Comparison of ENCODE assay signal across 20 cellular contexts in the genomic region with DNA sequence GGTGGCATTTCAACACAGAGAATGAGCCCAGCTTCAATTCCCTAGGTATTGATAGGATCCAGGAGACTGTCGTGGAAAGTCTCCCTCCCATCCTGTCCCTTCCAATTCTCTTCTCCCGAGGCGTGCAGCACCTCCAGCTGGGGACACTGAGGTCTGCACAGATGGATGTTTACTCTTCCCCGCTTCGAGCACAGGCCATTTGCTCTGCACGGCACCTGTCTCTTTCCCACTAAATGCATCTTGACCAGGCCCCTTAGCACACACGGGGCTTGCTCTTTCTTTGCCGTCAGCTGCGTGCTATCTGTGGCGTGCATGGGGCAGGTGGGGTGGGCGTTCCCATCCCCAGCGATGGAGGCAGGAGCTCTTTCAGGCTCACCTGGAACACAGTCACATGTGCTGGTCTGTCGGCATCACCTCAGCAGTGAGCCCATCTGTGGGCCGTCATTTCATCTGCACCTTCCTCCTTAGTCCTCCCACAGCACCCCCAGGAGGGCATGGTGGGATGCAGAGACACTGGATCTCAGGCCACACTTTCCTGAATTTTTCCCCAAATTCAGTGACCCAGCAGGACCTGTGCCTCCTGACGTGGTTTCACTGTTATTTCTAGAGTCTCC. TPM values are rescaled to one million over a fixed set of nuclear protein-coding genes. Genes with fewer than 3 reads are reported as not detected.
DNase-seq lines count a peak whose midpoint lies in the region; ATAC-seq, FAIRE-seq and TF ChIP-seq lines count a peak whose summit lies in the region.
"Had no signal": no experiment of that assay in that cellular context is flagged by ENCODE, and none has a peak within 500 bp of the region (broad histone marks: within the 10 kb centered on the region; RNA-seq: fewer than 3 reads in every experiment).

No MANE protein-coding gene starts in this region.

- H3K27ac Mint-ChIP-seq in GM23338, result no peak overlapping the region
- H3K27ac Mint-ChIP-seq: activated CD4-positive, alpha-beta memory T cell treated with anti-CD3 and anti-CD28 coated beads, Interleukin-2, amount 10 ng/mL, durations not matched to agents 7 days and 5 days; brain; T-helper 17 cell had no signal

- peak overlapping the region in 4 of 10 experiments; percentile 1 to 26 (median 6); a peak in 3 of 20 replicates for H3K4me3 ChIP-seq in BLaER1 treated with 17β-estradiol and CSF1 and Interleukin-3, amounts not matched to agents 10 nM and 100 nM
- no peak overlapping the region for H3K4me3 ChIP-seq in GM23338
- H3K4me3 ChIP-seq in K562, result no peak overlapping the region
- H3K4me3 ChIP-seq in trophoblast cell (ENCODE audit: low read depth, low read length), result no peak overlapping the region
- H3K4me3 ChIP-seq: hepatocyte, SJCRH30, uterus had no signal

- H3K36me3 ChIP-seq in BLaER1 treated with 17β-estradiol and CSF1 and Interleukin-3, amounts not matched to agents 10 nM and 100 nM, result no peaks in the 10 kb centered on the region
- H3K36me3 ChIP-seq in GM23338 (ENCODE audit: insufficient read depth), result no peaks in the 10 kb centered on the region
- no peaks in the 10 kb centered on the region for H3K36me3 ChIP-seq in K562 (ENCODE audit: control insufficient read depth, insufficient read depth, low read length)
- H3K36me3 ChIP-seq in trophoblast cell (ENCODE audit: control insufficient read depth in 1 of 2, insufficient read depth in 2 of 2, low read length in 2 of 2), result no peaks in the 10 kb centered on the region
- H3K36me3 ChIP-seq: SJCRH30, uterus had no signal

- H3F3A ChIP-seq in GM23338 (replicated peaks; ENCODE audit: low read depth), result no peaks in the 10 kb centered on the region

- POLR2A ChIA-PET in K562 (lab: Yijun Ruan, JAX), result interaction anchor here (0.7 to 1.3 kb wide), 3 partner anchors 12 to 34 kb away, joined by 3 to 6 read pairs (median 4); no protein-coding TSS in a partner anchor

- H3K18ac ChIP-seq in trophoblast cell (ENCODE audit: low read length), result no peak overlapping the region

- H3K9me2 ChIP-seq in GM23338 (ENCODE audit: insufficient read depth), result no peaks in the 10 kb centered on the region

- FAIRE-seq in K562 (lab: Jason Lieb, UNC), result no peak

- peaks cover 17% of the 10 kb centered on the region for H3K4me1 Mint-ChIP-seq in GM23338

- peaks cover 0 to 6% (median 0%) of the 10 kb centered on the region in 11 experiments; a peak in 1 of 22 replicates for H3K9me3 ChIP-seq in BLaER1 treated with 17β-estradiol and CSF1 and Interleukin-3, amounts not matched to agents 10 nM and 100 nM (replicated peaks in 1 of 11)
- no peaks in the 10 kb centered on the region for H3K9me3 ChIP-seq in K562 (replicated peaks; ENCODE audit: control insufficient read depth, insufficient read depth, low read depth, low read length)
- H3K9me3 ChIP-seq in trophoblast cell (ENCODE audit: insufficient read depth, low read depth, low read length), result no peaks in the 10 kb centered on the region
- H3K9me3 ChIP-seq: Caco-2, SJCRH30, uterus had no signal

- H3K9me3 Mint-ChIP-seq in GM23338, result no peaks in the 10 kb centered on the region
- H3K9me3 Mint-ChIP-seq: activated CD4-positive, alpha-beta memory T cell treated with anti-CD3 and anti-CD28 coated beads, Interleukin-2, amount 10 ng/mL, durations not matched to agents 7 days and 5 days; activated T-cell treated with anti-CD3 and anti-CD28 coated beads, Interleukin-2, amount 50 U/mL, for 4 hours; naive thymus-derived CD8-positive, alpha-beta T cell had no signal

- H3K4ac ChIP-seq in trophoblast cell (ENCODE audit: low read depth, low read length), result no peak overlapping the region

- peak overlapping the region in 10 of 11 experiments; percentile 36 to 91 (median 86); a peak in 19 of 22 replicates for H3K9ac ChIP-seq in BLaER1 treated with 17β-estradiol and CSF1 and Interleukin-3, amounts not matched to agents 10 nM and 100 nM
- H3K9ac ChIP-seq in K562 (ENCODE audit: insufficient read depth in 1 of 2, low read depth in 2 of 2, low read length in 2 of 2), result 0 out of 4 replicates have a peak overlapping the region, but pooled peaks of 1 of the 2 experiments have one; percentile 41
- H3K9ac ChIP-seq in trophoblast cell (ENCODE audit: low read length), result no peak overlapping the region

- no peak for DNase-seq in GM23338 (ENCODE audit: low spot score)
- peak; percentile 89 for DNase-seq in NCI-H2171 treated with DMSO at 0.1 percent for 48 hours (lab: John Stamatoyannopoulos, UW)
- DNase-seq in K562 (ENCODE audit: extremely low read depth in 1 of 4, low spot score in 3 of 4), result no peak
- no peak for DNase-seq in trophoblast cell
- no peak for DNase-seq in activated CD8-positive, alpha-beta memory T cell treated with anti-CD3 and anti-CD28 coated beads for 24 hours
- no peak for DNase-seq in OCI-M1 (lab: John Stamatoyannopoulos, UW)
- DNase-seq: activated CD4-positive, alpha-beta memory T cell treated with anti-CD3 and anti-CD28 coated beads, Interleukin-2, amount 10 ng/mL, durations not matched to agents 7 days and 5 days; activated naive CD4-positive, alpha-beta T cell treated with anti-CD3 and anti-CD28 coated beads, Interleukin-2, amount 50 U/mL, for 16 hours; activated T-cell treated with anti-CD3 and anti-CD28 coated beads, Interleukin-2, amount 50 U/mL, for 4 hours; cortex of kidney; islet precursor cell; NCI-H2029; T-helper 17 cell; uterus had no signal

- no TSS peak for BruUV-seq in K562 (replicated peaks; lab: Mats Ljungman, UMichigan)

- H2AK5ac ChIP-seq in trophoblast cell (ENCODE audit: low read length), result no peak overlapping the region

- H2BK120ac ChIP-seq in trophoblast cell (ENCODE audit: insufficient read depth, low read length, poor library complexity), result no peak overlapping the region

- no peak overlapping the region for H3K4me3 Mint-ChIP-seq in GM23338
- H3K4me3 Mint-ChIP-seq: activated CD4-positive, alpha-beta memory T cell treated with anti-CD3 and anti-CD28 coated beads, Interleukin-2, amount 10 ng/mL, durations not matched to agents 7 days and 5 days; activated T-cell treated with anti-CD3 and anti-CD28 coated beads, Interleukin-2, amount 50 U/mL, for 4 hours; brain; T-helper 17 cell had no signal

- no peak for TF ChIP-seq EP300 in K562 (IDR thresholded peaks at IDR 0.05; ENCODE audit: low read length)

- H4K12ac ChIP-seq in trophoblast cell (ENCODE audit: low read depth, low read length), result no peak overlapping the region

- TF ChIP-seq POLR2A in K562 (conservative IDR thresholded peaks at IDR 0.05), result no peak

- H3K27ac ChIP-seq in BLaER1 treated with 17β-estradiol and CSF1 and Interleukin-3, amounts not matched to agents 10 nM and 100 nM, result peak overlapping the region in 10 of 11 experiments; percentile 44 to 100 (median 98); a peak in 19 of 22 replicates
- no peak overlapping the region for H3K27ac ChIP-seq in GM23338 (ENCODE audit: low read depth)
- no peak overlapping the region for H3K27ac ChIP-seq in K562 (ENCODE audit: extremely low read depth, low read depth, low read length)
- no peak overlapping the region for H3K27ac ChIP-seq in trophoblast cell (ENCODE audit: low read depth, low read length)
- H3K27ac ChIP-seq: hepatocyte, SJCRH30, uterus had no signal

- H3K4me1 ChIP-seq in BLaER1 treated with 17β-estradiol and CSF1 and Interleukin-3, amounts not matched to agents 10 nM and 100 nM, result peaks cover 83 to 100% (median 98%) of the 10 kb centered on the region in 10 experiments
- 0 out of 2 replicates have a peak, but pooled peaks cover 5% of the 10 kb centered on the region for H3K4me1 ChIP-seq in GM23338 (ENCODE audit: insufficient read depth)
- peaks cover 11 to 28% of the 10 kb centered on the region in 2 experiments; a peak in 3 of 5 replicates for H3K4me1 ChIP-seq in K562 (replicated peaks in 1 of 2; ENCODE audit: control insufficient read depth in 2 of 2, insufficient read depth in 2 of 2, low read length in 2 of 2)
- no peaks in the 10 kb centered on the region for H3K4me1 ChIP-seq in trophoblast cell (ENCODE audit: control insufficient read depth in 1 of 2, insufficient read depth in 2 of 2, low read length in 2 of 2)
- H3K4me1 ChIP-seq: Caco-2, uterus had no signal

- H2AFZ ChIP-seq in GM23338 (no peak overlapping the region), K562 (ENCODE audit: low read depth, low read length) (no peak overlapping the region), trophoblast cell (ENCODE audit: insufficient read depth, low read length, poor library complexity) (no peak overlapping the region)
- H2AFZ ChIP-seq: hepatocyte had no signal

- TF ChIP-seq RAD21 in K562 (CRISPR knock-in tag; conservative IDR thresholded peaks at IDR 0.05 in 1 of 2, IDR thresholded peaks at IDR 0.05 in 1 of 2), result no peak

- no peaks in the 10 kb centered on the region for H3K9me1 ChIP-seq in K562 (ENCODE audit: control insufficient read depth, insufficient read depth, low read length)

- H3K23ac ChIP-seq in trophoblast cell (ENCODE audit: low read length), result no peak overlapping the region

- 59% methylated on average over 15 of the region's 15 CpGs for WGBS in K562 (ENCODE audit: insufficient coverage, low coverage, missing lambda C conversion rate)
- WGBS in trophoblast cell (ENCODE audit: extremely low coverage, insufficient coverage, insufficient read length), result no CpG with 5 or more reads among the region's 15 CpGs

- H3K14ac ChIP-seq in trophoblast cell (ENCODE audit: low read length), result no peak overlapping the region

- in situ Hi-C loops in K562 (cut with MboI), result no loop called here

- H4K20me1 ChIP-seq in BLaER1 treated with 17β-estradiol and CSF1 and Interleukin-3, amounts not matched to agents 10 nM and 100 nM, result no peaks in the 10 kb centered on the region
- no peaks in the 10 kb centered on the region for H4K20me1 ChIP-seq in GM23338 (replicated peaks; ENCODE audit: insufficient read depth)
- no peaks in the 10 kb centered on the region for H4K20me1 ChIP-seq in K562 (replicated peaks; ENCODE audit: control insufficient read depth, insufficient read depth, low read length)

- ATAC-seq in GM23338 (peak; percentile 33), K562 (no peak)
- ATAC-seq: activated T-cell treated with anti-CD3 and anti-CD28 coated beads, Interleukin-2, amount 50 U/mL, for 4 hours; T-helper 17 cell had no signal

- CTCF ChIA-PET in K562 (lab: Yijun Ruan, JAX; ENCODE audit: low intra/inter-chr PET ratio), result no interaction called here

- H2BK12ac ChIP-seq in trophoblast cell (ENCODE audit: low read length), result no peak overlapping the region

- no peaks in the 10 kb centered on the region for H3K36me3 Mint-ChIP-seq in GM23338 (ENCODE audit: low read depth)
- H3K36me3 Mint-ChIP-seq: brain; naive thymus-derived CD8-positive, alpha-beta T cell had no signal

- H3K79me2 ChIP-seq in GM23338 (replicated peaks; ENCODE audit: insufficient read depth), result no peaks in the 10 kb centered on the region
- H3K79me2 ChIP-seq in K562 (ENCODE audit: control insufficient read depth, insufficient read depth, low read length), result no peaks in the 10 kb centered on the region
- no peaks in the 10 kb centered on the region for H3K79me2 ChIP-seq in trophoblast cell (ENCODE audit: control insufficient read depth, insufficient read depth, low read length, poor library complexity)
- H3K79me2 ChIP-seq: hepatocyte had no signal

- peak overlapping the region; percentile 74 to 97 (median 90) for H3K4me2 ChIP-seq in BLaER1 treated with 17β-estradiol and CSF1 and Interleukin-3, amounts not matched to agents 10 nM and 100 nM
- H3K4me2 ChIP-seq in GM23338 (no peak overlapping the region), K562 (ENCODE audit: insufficient read depth, low read length) (no peak overlapping the region), trophoblast cell (ENCODE audit: low read length) (no peak overlapping the region)
- H3K4me2 ChIP-seq: hepatocyte had no signal

- H3K27me3 ChIP-seq in BLaER1 treated with 17β-estradiol and CSF1 and Interleukin-3, amounts not matched to agents 10 nM and 100 nM, result no peaks in the 10 kb centered on the region
- H3K27me3 ChIP-seq in GM23338 (ENCODE audit: insufficient read depth), result no peaks in the 10 kb centered on the region
- no peaks in the 10 kb centered on the region for H3K27me3 ChIP-seq in K562 (ENCODE audit: control insufficient read depth in 2 of 2, insufficient read depth in 2 of 2, low read length in 2 of 2)
- no peaks in the 10 kb centered on the region for H3K27me3 ChIP-seq in trophoblast cell (ENCODE audit: insufficient read depth, low read length)
- H3K27me3 ChIP-seq: hepatocyte, uterus had no signal

- no peak overlapping the region for H2BK5ac ChIP-seq in trophoblast cell (ENCODE audit: low read depth, low read length, poor library complexity)

- no peak overlapping the region for H4K8ac ChIP-seq in trophoblast cell (ENCODE audit: low read depth, low read length)

- intact Hi-C loops in K562 (cut with micrococcal nuclease), result no loop called here

- peaks cover 6% of the 10 kb centered on the region for H3K27me3 Mint-ChIP-seq in GM23338 (ENCODE audit: insufficient read depth, low read depth, poor library complexity)
- H3K27me3 Mint-ChIP-seq: naive thymus-derived CD8-positive, alpha-beta T cell; T-helper 17 cell had no signal

- TF ChIP-seq CTCF in GM23338 (conservative IDR thresholded peaks at IDR 0.05; ENCODE audit: low read depth in 2 of 2) (peak in 1 of 2 experiments; percentile 32; a peak in 2 of 4 replicates), K562 (IDR thresholded peaks at IDR 0.05 in 2 of 3, conservative IDR thresholded peaks at IDR 0.05 in 1 of 3; ENCODE audit: insufficient read depth in 2 of 3, low read depth in 1 of 3, low read length in 3 of 3) (0 out of 6 replicates have a peak, but pooled peaks have one; percentile 6 to 15 (median 11))

- H3K79me1 ChIP-seq in trophoblast cell (ENCODE audit: low read length), result no peaks in the 10 kb centered on the region

- H4K91ac ChIP-seq in trophoblast cell (ENCODE audit: low read depth, low read length), result no peak overlapping the region

RNA-seq across cellular contexts. Expression of a gene that starts 35.1 kb away (rescaled TPM):
- 77.6 and 80.5 TPM in 2 replicates for total RNA-seq in GM23338 (2014; rRNA removed; shearing (Covaris generic))
- polyA plus RNA-seq in GM23338 (2016; fragmentation: Nextera tagmentation; extraction: Ambion mirVana), result 22.9 and 32.6 TPM in 2 replicates
- 13.6 and 33.0 TPM in 2 replicates for total RNA-seq in K562 (2011; cell fraction: chromatin; rRNA removed; ENCODE audit: low replicate concordance)
- 29.3 and 29.4 TPM in 2 replicates for total RNA-seq in K562 (2011; cell fraction: nucleolus; rRNA removed)
- 21.9 and 24.7 TPM in 2 replicates for total RNA-seq in K562 (2011; cell fraction: nucleoplasm; rRNA removed)
- total RNA-seq in K562 (2014; rRNA removed), result 63.6 and 74.0 TPM in 2 replicates
- 10.9 and 12.3 TPM in 2 replicates for total RNA-seq in K562 (2014; rRNA removed; fragmentation: Illumina TruSeq; extraction: Trizol)
- total RNA-seq in K562 (2015; rRNA removed; fragmentation: Illumina TruSeq; extraction: Trizol), result 33.9 and 36.1 TPM in 2 replicates
- total RNA-seq in K562 (2021), result 82.4 and 83.4 TPM in 2 replicates
- 31.9 and 33.2 TPM in 2 replicates for polyA plus RNA-seq in K562 (2011; rRNA removed)
- polyA plus RNA-seq in K562 (2011; cell fraction: cytosol; rRNA removed), result 44.2 and 145 TPM in 2 replicates
- 29.1 and 66.0 TPM in 2 replicates for polyA plus RNA-seq in K562 (2011; cell fraction: nucleus; rRNA removed)
- polyA plus RNA-seq in K562 (2012), result 54.8 and 56.8 TPM in 2 replicates
- 22.5 and 55.0 TPM in 2 replicates for polyA plus RNA-seq in K562 (2014; fragmentation: Illumina TruSeq; extraction: Trizol)
- under 1 TPM; 0.28 to 0.39 TPM for polyA plus RNA-seq in K562 (2014; fragmentation: Nextera tagmentation; extraction: Ambion mirVana)
- polyA plus RNA-seq in K562 (2014; rRNA removed), result 79.6 and 84.1 TPM in 2 replicates
- 7.0 and 14.2 TPM in 2 replicates for polyA minus RNA-seq in K562 (2011; rRNA and poly(A)+ RNA removed)
- polyA minus RNA-seq in K562 (2011; cell fraction: cytosol; rRNA and poly(A)+ RNA removed), result 35.7 and 38.9 TPM in 2 replicates
- 8.0 and 10.9 TPM in 2 replicates for polyA minus RNA-seq in K562 (2011; cell fraction: nucleus; rRNA and poly(A)+ RNA removed)
- polyA plus RNA-seq in trophoblast cell (2013), result 161 TPM in 2 replicates

Comparison
In these comparisons a context has a peak if more than half of its experiments do, and no peak if none do; other contexts are left out.
1. H3K27ac ChIP-seq: peak in BLaER1 treated with 17β-estradiol and CSF1 and Interleukin-3, amounts not matched to agents 10 nM and 100 nM (10 of 11); none in GM23338 (single experiment), K562 (single experiment) and trophoblast cell (single experiment).
2. H3K4me2 ChIP-seq: peak in BLaER1 treated with 17β-estradiol and CSF1 and Interleukin-3, amounts not matched to agents 10 nM and 100 nM (11 of 11); none in GM23338 (single experiment), K562 (single experiment) and trophoblast cell (single experiment).